8 cellular contexts compared by ENCODE assay signal in the genomic region with DNA sequence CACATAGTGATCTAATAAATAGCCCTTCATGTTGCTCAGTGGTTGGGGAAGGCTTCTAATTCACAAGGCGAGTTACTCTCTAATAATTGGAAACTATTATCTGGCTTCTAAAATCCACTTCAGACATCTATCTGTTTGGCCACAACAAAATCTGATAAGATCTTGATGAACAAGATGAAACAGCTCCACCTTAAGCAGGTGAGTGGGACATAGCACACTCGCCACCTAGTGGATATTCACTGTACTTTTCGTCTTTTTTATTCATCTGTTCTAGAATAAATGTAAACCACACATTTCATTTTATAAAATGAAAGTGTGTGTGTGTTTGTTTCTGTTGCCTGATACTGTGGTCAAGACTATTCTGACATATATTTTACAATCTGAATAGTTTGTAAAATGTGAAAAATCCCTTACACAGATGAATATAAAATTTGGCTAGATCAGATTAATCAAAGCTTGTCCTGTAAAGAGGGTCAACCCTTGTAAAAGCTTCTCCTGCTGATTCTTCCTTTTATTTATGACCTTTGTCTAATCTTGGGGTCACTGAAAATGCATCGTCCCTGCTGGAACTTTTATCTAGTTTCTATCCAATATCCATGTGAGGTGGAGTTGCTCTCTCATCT. TPM values are rescaled to one million over a fixed set of nuclear protein-coding genes. Genes with fewer than 3 reads are reported as not detected.
DNase-seq lines count a peak whose midpoint lies in the region; ATAC-seq and TF ChIP-seq lines count a peak whose summit lies in the region.

No MANE protein-coding gene starts in this region.

- no peak for TF ChIP-seq POLR2A in adrenal gland (IDR thresholded peaks at IDR 0.05)

- peak; percentile 47 for DNase-seq in NCI-H1694 (lab: John Stamatoyannopoulos, UW)
- peak in 1 of 7 donors; percentile 1 for DNase-seq in adrenal gland
- DNase-seq in kidney tubule cell (ENCODE audit: low spot score): peak; percentile 51
- DNase-seq in effector memory CD4-positive, alpha-beta T cell: no peak
- DNase-seq in activated effector memory CD4-positive, alpha-beta T cell treated with anti-CD3 and anti-CD28 coated beads, Interleukin-2, amount 50 U/mL, for 16 hours: no peak

- H3K4me1 ChIP-seq in adrenal gland (replicated peaks in 1 of 2): no peaks in the 10 kb centered on the region
- H3K4me1 ChIP-seq in effector memory CD4-positive, alpha-beta T cell (ENCODE audit: control insufficient read depth, insufficient read depth, low read length, poor library complexity, severe bottlenecking): no peaks in the 10 kb centered on the region

- 2 to 7% (median 4%) methylated on average over 4 of the region's 4 CpGs for WGBS in adrenal gland, 4 donors

- no peaks in the 10 kb centered on the region for H3K27me3 ChIP-seq in adrenal gland
- H3K27me3 ChIP-seq in effector memory CD4-positive, alpha-beta T cell (replicated peaks; ENCODE audit: control insufficient read depth, insufficient read depth, low read length, poor library complexity, severe bottlenecking): no peaks in the 10 kb centered on the region

- ATAC-seq in GM18861 (IDR thresholded peaks at IDR 0.05; ENCODE audit: unreplicated experiment) (peak; percentile 91), HG02943 (IDR thresholded peaks at IDR 0.05; ENCODE audit: low read depth, unreplicated experiment) (peak; percentile 72)

- no peak overlapping the region for H3K27ac ChIP-seq in C4-2B
- H3K27ac ChIP-seq in adrenal gland: no peak overlapping the region
- H3K27ac ChIP-seq in effector memory CD4-positive, alpha-beta T cell (ENCODE audit: insufficient read depth, low read length, poor library complexity, severe bottlenecking): no peak overlapping the region

- no peaks in the 10 kb centered on the region for H3K36me3 ChIP-seq in adrenal gland (replicated peaks in 1 of 2)
- no peaks in the 10 kb centered on the region for H3K36me3 ChIP-seq in effector memory CD4-positive, alpha-beta T cell (ENCODE audit: control insufficient read depth, insufficient read depth, low read length)

- H3K4me3 ChIP-seq in adrenal gland: no peak overlapping the region
- H3K4me3 ChIP-seq in effector memory CD4-positive, alpha-beta T cell (ENCODE audit: insufficient read depth, low read depth, low read length, poor library complexity, severe bottlenecking): no peak overlapping the region

- H3K9me3 ChIP-seq in adrenal gland (replicated peaks in 1 of 3): no peaks in the 10 kb centered on the region
- H3K9me3 ChIP-seq in effector memory CD4-positive, alpha-beta T cell (ENCODE audit: control insufficient read depth, low read length): no peaks in the 10 kb centered on the region

- TF ChIP-seq CTCF in C4-2B (conservative IDR thresholded peaks at IDR 0.05) (peak; percentile 92), adrenal gland (IDR thresholded peaks at IDR 0.05) (peak; percentile 49 to 64 (median 56))

- intact Hi-C loops in adrenal gland (cut with DNase I): no loop called here

RNA-seq across cellular contexts. Expression of a gene that starts 26.5 kb away (rescaled TPM):
- total RNA-seq in adrenal gland: 1 to 10 TPM in 4 of 8 donors, under 1 TPM in 2, not detected in 2; 0.14 to 5.2 (median 1.8) TPM
- polyA plus RNA-seq in adrenal gland: 1 to 10 TPM in 2 of 3 donors, under 1 TPM in 1; 0.40 to 3.8 (median 1.0) TPM

Comparison
In these comparisons a context has a peak if more than half of its experiments do, and no peak if none do; other contexts are left out.
1. DNase-seq: peak in NCI-H1694 (single experiment) and kidney tubule cell (single experiment); none in effector memory CD4-positive, alpha-beta T cell (0 of 3) and activated effector memory CD4-positive, alpha-beta T cell treated with anti-CD3 and anti-CD28 coated beads, Interleukin-2, amount 50 U/mL, for 16 hours (single experiment).